ENCODE assay signal across 12 cellular contexts in the genomic region with DNA sequence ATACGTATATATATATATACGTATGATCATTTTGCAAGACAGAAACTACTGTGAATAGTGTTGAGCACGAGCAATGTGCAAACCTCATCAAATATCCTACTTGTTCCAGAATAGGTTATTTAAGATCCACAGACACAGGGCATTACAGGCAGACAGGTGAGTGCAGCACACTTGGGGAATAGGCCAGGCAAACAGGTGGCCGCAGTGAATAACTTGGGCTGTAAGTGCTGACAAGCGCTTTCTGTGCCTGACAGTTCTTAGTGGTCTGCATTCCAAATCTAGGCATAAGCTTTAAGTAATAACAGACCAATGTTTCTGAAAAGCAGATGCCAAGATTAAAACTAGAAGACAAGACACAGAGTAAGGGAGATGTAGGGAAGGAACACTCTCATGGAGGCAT.
DNase-seq lines count a peak whose midpoint lies in the region; ATAC-seq and TF ChIP-seq lines count a peak whose summit lies in the region.
"Had no signal": no experiment of that assay in that cellular context is flagged by ENCODE, and none has a peak within 500 bp of the region (broad histone marks: within the 10 kb centered on the region; RNA-seq: fewer than 3 reads in every experiment).

No MANE protein-coding gene starts in this region.

- no peak overlapping the region for H3K9ac ChIP-seq in KMS-11

- intact Hi-C loops in esophagus muscularis mucosa (cut with DNase I): no loop called here

- H3K27ac ChIP-seq in cardiac muscle cell: peak overlapping the region; percentile 86
- no peak overlapping the region for H3K27ac ChIP-seq in right atrium auricular region
- peak overlapping the region; percentile 7; the same call in 1 of the 2 replicates for H3K27ac ChIP-seq in KMS-11
- no peak overlapping the region for H3K27ac ChIP-seq in esophagus muscularis mucosa (replicated peaks in 1 of 4)

- H3K4me2 ChIP-seq in KMS-11: peak overlapping the region; percentile 4; the same call in 1 of the 2 replicates

- H3K4me3 ChIP-seq in cardiac muscle cell (no peak overlapping the region), right atrium auricular region (no peak overlapping the region), KMS-11 (IDR thresholded peaks at IDR 0.05; ENCODE audit: insufficient read depth, low read depth, low read length) (no peak overlapping the region), esophagus muscularis mucosa (no peak overlapping the region)

- TF ChIP-seq CTCF in cardiac muscle cell (IDR thresholded peaks at IDR 0.05; ENCODE audit: low read depth, low read length): no peak
- no peak for TF ChIP-seq CTCF in right atrium auricular region (IDR thresholded peaks at IDR 0.05)
- TF ChIP-seq CTCF in KMS-11 (conservative IDR thresholded peaks at IDR 0.05; ENCODE audit: low read depth, low read length): no peak
- no peak for TF ChIP-seq CTCF in esophagus muscularis mucosa (IDR thresholded peaks at IDR 0.05)

- H2AFZ ChIP-seq in KMS-11 (ENCODE audit: low read depth): no peak overlapping the region

- TF ChIP-seq EP300 in esophagus muscularis mucosa (IDR thresholded peaks at IDR 0.05): no peak

- 92% methylated on average over 5 of the region's 5 CpGs for WGBS in esophagus muscularis mucosa

- H3K4me1 ChIP-seq in cardiac muscle cell (ENCODE audit: low read depth): peaks cover 88% of the 10 kb centered on the region
- H3K4me1 ChIP-seq in right atrium auricular region: peaks cover 0 to 48% of the 10 kb centered on the region in 2 donors
- H3K4me1 ChIP-seq in KMS-11 (ENCODE audit: low read depth, poor library complexity, severe bottlenecking): peaks cover 100% of the 10 kb centered on the region
- H3K4me1 ChIP-seq in esophagus muscularis mucosa: peaks cover 31 to 72% (median 56%) of the 10 kb centered on the region in 4 donors

- H3K79me2 ChIP-seq in KMS-11 (ENCODE audit: insufficient read depth, low read depth): no peaks in the 10 kb centered on the region; the same call in 1 of the 2 replicates

- no peaks in the 10 kb centered on the region for H3K36me3 ChIP-seq in cardiac muscle cell
- H3K36me3 ChIP-seq in right atrium auricular region: no peaks in the 10 kb centered on the region
- H3K36me3 ChIP-seq in KMS-11 (ENCODE audit: insufficient read depth): no peaks in the 10 kb centered on the region
- H3K36me3 ChIP-seq in esophagus muscularis mucosa: no peaks in the 10 kb centered on the region

- no peak for TF ChIP-seq POLR2A in esophagus muscularis mucosa (IDR thresholded peaks at IDR 0.05; ENCODE audit: low read depth)

- no peaks in the 10 kb centered on the region for H4K20me1 ChIP-seq in KMS-11 (ENCODE audit: insufficient read depth)

- no peaks in the 10 kb centered on the region for H3K9me3 ChIP-seq in cardiac muscle cell (ENCODE audit: low read depth)
- H3K9me3 ChIP-seq in right atrium auricular region: no peaks in the 10 kb centered on the region
- H3K9me3 ChIP-seq in esophagus muscularis mucosa: no peaks in the 10 kb centered on the region

- H3K27me3 ChIP-seq in cardiac muscle cell (no peaks in the 10 kb centered on the region), right atrium auricular region (no peaks in the 10 kb centered on the region), KMS-11 (ENCODE audit: insufficient read depth, low read depth) (no peaks in the 10 kb centered on the region), esophagus muscularis mucosa (no peaks in the 10 kb centered on the region)

- ATAC-seq in HG03432 (IDR thresholded peaks at IDR 0.05; ENCODE audit: unreplicated experiment): no peak
- ATAC-seq: CD8-positive, alpha-beta T cell; HCT116 had no signal

- DNase-seq in cardiac muscle cell (ENCODE audit: low read depth in 1 of 2, low spot score in 1 of 2) (no peak), right atrium auricular region (ENCODE audit: low spot score) (no peak), esophagus muscularis mucosa (ENCODE audit: extremely low spot score) (peak; percentile 37), epidermal melanocyte (ENCODE audit: insufficient read length, low spot score) (no peak)
- DNase-seq: Caco-2; CD8-positive, alpha-beta T cell; DND-41; GDM1; IMR-90 had no signal

Comparison
In these comparisons a context has a peak if more than half of its experiments do, and no peak if none do; other contexts are left out.
1. H3K27ac ChIP-seq: peak in cardiac muscle cell (single experiment) and KMS-11 (single experiment); none in right atrium auricular region (0 of 2) and esophagus muscularis mucosa (0 of 4).